ENCODE assay signal across 1 cellular context in genomic region chr15:73047882-73048281, GRCh38.
A peak's percentile ranks its signal among the peaks of the same experiment; 100 is the strongest.
TF ChIP-seq lines count a peak whose summit lies in the region.

No MANE protein-coding gene starts in this region.

TF ChIP-seq in HEK293, 187 proteins besides CTCF, POLR2A, EP300 and RAD21:
- TF ChIP-seq ZEB2 (tag by site-specific recombination; IDR thresholded peaks at IDR 0.05) (0 out of 2 replicates have a peak, but pooled peaks have one; percentile 14), ZBTB7A (tag by site-specific recombination; IDR thresholded peaks at IDR 0.05; ENCODE audit: low read depth) (no peak), ZNF624 (tag by site-specific recombination; IDR thresholded peaks at IDR 0.05) (no peak), TRIM28 (IDR thresholded peaks at IDR 0.05; ENCODE audit: borderline replicate concordance, low read length) (0 out of 2 replicates have a peak, but pooled peaks have one; percentile 13), ZNF324 (tag by site-specific recombination; IDR thresholded peaks at IDR 0.05) (peak; percentile 29; the same call in 1 of the 2 replicates), ZNF549 (tag by site-specific recombination; IDR thresholded peaks at IDR 0.05) (no peak), ZNF843 (tag by site-specific recombination; IDR thresholded peaks at IDR 0.05) (0 out of 2 replicates have a peak, but pooled peaks have one; percentile 39), WT1 (tag by site-specific recombination; IDR thresholded peaks at IDR 0.05) (no peak), ZNF114 (tag by site-specific recombination; IDR thresholded peaks at IDR 0.05) (no peak), SALL2 (tag by site-specific recombination; IDR thresholded peaks at IDR 0.05; ENCODE audit: borderline replicate concordance) (no peak), FEZF1 (tag by site-specific recombination; IDR thresholded peaks at IDR 0.05) (no peak), ZBTB17 (tag by site-specific recombination; IDR thresholded peaks at IDR 0.05) (peak; percentile 66; the same call in 1 of the 2 replicates), IKZF3 (tag by site-specific recombination; IDR thresholded peaks at IDR 0.05) (no peak), ZNF335 (tag by site-specific recombination; conservative IDR thresholded peaks at IDR 0.05) (peak; percentile 9; the same call in 1 of the 2 replicates), ZBTB44 (tag by site-specific recombination; IDR thresholded peaks at IDR 0.05) (0 out of 2 replicates have a peak, but pooled peaks have one; percentile 36), MZF1 (tag by site-specific recombination; IDR thresholded peaks at IDR 0.05; ENCODE audit: borderline replicate concordance) (peak; percentile 30; the same call in 1 of the 2 replicates), ZNF621 (tag by site-specific recombination; IDR thresholded peaks at IDR 0.05) (no peak), ZXDB (tag by site-specific recombination; IDR thresholded peaks at IDR 0.05) (0 out of 2 replicates have a peak, but pooled peaks have one; percentile 20), ZFP69B (tag by site-specific recombination; IDR thresholded peaks at IDR 0.05) (0 out of 2 replicates have a peak, but pooled peaks have one; percentile 17), ATF2 (tag by site-specific recombination; IDR thresholded peaks at IDR 0.05; ENCODE audit: low read depth) (peak; percentile 68), ZNF610 (tag by site-specific recombination; IDR thresholded peaks at IDR 0.05; ENCODE audit: borderline replicate concordance) (0 out of 2 replicates have a peak, but pooled peaks have one; percentile 13), PRDM1 (tag by site-specific recombination; IDR thresholded peaks at IDR 0.05) (no peak), ZNF629 (tag by site-specific recombination; IDR thresholded peaks at IDR 0.05) (peak; percentile 22; the same call in 1 of the 2 replicates), KLF8 (tag by site-specific recombination; IDR thresholded peaks at IDR 0.05) (no peak)
- TF ChIP-seq, protein P1, sequence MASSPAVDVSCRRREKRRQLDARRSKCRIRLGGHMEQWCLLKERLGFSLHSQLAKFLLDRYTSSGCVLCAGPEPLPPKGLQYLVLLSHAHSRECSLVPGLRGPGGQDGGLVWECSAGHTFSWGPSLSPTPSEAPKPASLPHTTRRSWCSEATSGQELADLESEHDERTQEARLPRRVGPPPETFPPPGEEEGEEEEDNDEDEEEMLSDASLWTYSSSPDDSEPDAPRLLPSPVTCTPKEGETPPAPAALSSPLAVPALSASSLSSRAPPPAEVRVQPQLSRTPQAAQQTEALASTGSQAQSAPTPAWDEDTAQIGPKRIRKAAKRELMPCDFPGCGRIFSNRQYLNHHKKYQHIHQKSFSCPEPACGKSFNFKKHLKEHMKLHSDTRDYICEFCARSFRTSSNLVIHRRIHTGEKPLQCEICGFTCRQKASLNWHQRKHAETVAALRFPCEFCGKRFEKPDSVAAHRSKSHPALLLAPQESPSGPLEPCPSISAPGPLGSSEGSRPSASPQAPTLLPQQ (tag by site-specific recombination; IDR thresholded peaks at IDR 0.05), result 0 out of 2 replicates have a peak, but pooled peaks have one; percentile 16
- TF ChIP-seq, protein P2, sequence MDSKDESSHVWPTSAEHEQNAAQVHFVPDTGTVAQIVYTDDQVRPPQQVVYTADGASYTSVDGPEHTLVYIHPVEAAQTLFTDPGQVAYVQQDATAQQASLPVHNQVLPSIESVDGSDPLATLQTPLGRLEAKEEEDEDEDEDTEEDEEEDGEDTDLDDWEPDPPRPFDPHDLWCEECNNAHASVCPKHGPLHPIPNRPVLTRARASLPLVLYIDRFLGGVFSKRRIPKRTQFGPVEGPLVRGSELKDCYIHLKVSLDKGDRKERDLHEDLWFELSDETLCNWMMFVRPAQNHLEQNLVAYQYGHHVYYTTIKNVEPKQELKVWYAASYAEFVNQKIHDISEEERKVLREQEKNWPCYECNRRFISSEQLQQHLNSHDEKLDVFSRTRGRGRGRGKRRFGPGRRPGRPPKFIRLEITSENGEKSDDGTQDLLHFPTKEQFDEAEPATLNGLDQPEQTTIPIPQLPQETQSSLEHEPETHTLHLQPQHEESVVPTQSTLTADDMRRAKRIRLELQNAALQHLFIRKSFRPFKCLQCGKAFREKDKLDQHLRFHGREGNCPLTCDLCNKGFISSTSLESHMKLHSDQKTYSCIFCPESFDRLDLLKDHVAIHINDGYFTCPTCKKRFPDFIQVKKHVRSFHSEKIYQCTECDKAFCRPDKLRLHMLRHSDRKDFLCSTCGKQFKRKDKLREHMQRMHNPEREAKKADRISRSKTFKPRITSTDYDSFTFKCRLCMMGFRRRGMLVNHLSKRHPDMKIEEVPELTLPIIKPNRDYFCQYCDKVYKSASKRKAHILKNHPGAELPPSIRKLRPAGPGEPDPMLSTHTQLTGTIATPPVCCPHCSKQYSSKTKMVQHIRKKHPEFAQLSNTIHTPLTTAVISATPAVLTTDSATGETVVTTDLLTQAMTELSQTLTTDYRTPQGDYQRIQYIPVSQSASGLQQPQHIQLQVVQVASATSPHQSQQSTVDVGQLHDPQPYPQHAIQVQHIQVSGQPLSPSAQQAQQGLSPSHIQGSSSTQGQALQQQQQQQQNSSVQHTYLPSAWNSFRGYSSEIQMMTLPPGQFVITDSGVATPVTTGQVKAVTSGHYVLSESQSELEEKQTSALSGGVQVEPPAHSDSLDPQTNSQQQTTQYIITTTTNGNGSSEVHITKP (tag by site-specific recombination; IDR thresholded peaks at IDR 0.05), result peak; percentile 43; the same call in 1 of the 2 replicates
- TF ChIP-seq, protein P3, sequence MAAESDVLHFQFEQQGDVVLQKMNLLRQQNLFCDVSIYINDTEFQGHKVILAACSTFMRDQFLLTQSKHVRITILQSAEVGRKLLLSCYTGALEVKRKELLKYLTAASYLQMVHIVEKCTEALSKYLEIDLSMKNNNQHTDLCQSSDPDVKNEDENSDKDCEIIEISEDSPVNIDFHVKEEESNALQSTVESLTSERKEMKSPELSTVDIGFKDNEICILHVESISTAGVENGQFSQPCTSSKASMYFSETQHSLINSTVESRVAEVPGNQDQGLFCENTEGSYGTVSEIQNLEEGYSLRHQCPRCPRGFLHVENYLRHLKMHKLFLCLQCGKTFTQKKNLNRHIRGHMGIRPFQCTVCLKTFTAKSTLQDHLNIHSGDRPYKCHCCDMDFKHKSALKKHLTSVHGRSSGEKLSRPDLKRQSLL (tag by site-specific recombination; IDR thresholded peaks at IDR 0.05), result no peak
- TF ChIP-seq, protein P4, sequence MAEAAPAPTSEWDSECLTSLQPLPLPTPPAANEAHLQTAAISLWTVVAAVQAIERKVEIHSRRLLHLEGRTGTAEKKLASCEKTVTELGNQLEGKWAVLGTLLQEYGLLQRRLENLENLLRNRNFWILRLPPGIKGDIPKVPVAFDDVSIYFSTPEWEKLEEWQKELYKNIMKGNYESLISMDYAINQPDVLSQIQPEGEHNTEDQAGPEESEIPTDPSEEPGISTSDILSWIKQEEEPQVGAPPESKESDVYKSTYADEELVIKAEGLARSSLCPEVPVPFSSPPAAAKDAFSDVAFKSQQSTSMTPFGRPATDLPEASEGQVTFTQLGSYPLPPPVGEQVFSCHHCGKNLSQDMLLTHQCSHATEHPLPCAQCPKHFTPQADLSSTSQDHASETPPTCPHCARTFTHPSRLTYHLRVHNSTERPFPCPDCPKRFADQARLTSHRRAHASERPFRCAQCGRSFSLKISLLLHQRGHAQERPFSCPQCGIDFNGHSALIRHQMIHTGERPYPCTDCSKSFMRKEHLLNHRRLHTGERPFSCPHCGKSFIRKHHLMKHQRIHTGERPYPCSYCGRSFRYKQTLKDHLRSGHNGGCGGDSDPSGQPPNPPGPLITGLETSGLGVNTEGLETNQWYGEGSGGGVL (tag by site-specific recombination; IDR thresholded peaks at IDR 0.05), result peak; percentile 67
- TF ChIP-seq, protein P5, sequence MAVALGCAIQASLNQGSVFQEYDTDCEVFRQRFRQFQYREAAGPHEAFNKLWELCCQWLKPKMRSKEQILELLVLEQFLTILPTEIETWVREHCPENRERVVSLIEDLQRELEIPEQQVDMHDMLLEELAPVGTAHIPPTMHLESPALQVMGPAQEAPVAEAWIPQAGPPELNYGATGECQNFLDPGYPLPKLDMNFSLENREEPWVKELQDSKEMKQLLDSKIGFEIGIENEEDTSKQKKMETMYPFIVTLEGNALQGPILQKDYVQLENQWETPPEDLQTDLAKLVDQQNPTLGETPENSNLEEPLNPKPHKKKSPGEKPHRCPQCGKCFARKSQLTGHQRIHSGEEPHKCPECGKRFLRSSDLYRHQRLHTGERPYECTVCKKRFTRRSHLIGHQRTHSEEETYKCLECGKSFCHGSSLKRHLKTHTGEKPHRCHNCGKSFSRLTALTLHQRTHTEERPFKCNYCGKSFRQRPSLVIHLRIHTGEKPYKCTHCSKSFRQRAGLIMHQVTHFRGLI (tag by site-specific recombination; IDR thresholded peaks at IDR 0.05), result peak; percentile 28; the same call in 1 of the 2 replicates
- TF ChIP-seq, protein P6, sequence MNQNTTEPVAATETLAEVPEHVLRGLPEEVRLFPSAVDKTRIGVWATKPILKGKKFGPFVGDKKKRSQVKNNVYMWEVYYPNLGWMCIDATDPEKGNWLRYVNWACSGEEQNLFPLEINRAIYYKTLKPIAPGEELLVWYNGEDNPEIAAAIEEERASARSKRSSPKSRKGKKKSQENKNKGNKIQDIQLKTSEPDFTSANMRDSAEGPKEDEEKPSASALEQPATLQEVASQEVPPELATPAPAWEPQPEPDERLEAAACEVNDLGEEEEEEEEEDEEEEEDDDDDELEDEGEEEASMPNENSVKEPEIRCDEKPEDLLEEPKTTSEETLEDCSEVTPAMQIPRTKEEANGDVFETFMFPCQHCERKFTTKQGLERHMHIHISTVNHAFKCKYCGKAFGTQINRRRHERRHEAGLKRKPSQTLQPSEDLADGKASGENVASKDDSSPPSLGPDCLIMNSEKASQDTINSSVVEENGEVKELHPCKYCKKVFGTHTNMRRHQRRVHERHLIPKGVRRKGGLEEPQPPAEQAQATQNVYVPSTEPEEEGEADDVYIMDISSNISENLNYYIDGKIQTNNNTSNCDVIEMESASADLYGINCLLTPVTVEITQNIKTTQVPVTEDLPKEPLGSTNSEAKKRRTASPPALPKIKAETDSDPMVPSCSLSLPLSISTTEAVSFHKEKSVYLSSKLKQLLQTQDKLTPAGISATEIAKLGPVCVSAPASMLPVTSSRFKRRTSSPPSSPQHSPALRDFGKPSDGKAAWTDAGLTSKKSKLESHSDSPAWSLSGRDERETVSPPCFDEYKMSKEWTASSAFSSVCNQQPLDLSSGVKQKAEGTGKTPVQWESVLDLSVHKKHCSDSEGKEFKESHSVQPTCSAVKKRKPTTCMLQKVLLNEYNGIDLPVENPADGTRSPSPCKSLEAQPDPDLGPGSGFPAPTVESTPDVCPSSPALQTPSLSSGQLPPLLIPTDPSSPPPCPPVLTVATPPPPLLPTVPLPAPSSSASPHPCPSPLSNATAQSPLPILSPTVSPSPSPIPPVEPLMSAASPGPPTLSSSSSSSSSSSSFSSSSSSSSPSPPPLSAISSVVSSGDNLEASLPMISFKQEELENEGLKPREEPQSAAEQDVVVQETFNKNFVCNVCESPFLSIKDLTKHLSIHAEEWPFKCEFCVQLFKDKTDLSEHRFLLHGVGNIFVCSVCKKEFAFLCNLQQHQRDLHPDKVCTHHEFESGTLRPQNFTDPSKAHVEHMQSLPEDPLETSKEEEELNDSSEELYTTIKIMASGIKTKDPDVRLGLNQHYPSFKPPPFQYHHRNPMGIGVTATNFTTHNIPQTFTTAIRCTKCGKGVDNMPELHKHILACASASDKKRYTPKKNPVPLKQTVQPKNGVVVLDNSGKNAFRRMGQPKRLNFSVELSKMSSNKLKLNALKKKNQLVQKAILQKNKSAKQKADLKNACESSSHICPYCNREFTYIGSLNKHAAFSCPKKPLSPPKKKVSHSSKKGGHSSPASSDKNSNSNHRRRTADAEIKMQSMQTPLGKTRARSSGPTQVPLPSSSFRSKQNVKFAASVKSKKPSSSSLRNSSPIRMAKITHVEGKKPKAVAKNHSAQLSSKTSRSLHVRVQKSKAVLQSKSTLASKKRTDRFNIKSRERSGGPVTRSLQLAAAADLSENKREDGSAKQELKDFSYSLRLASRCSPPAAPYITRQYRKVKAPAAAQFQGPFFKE (tag by site-specific recombination; IDR thresholded peaks at IDR 0.05; ENCODE audit: borderline replicate concordance), result no peak
